Comparison of ENCODE assay signal across 2 cellular contexts in genomic region chr9:126049088-126049487, GRCh38.
TF ChIP-seq lines count a peak whose summit lies in the region.

No MANE protein-coding gene starts in this region.

TF ChIP-seq in GM23338, 12 proteins besides CTCF, POLR2A, EP300 and RAD21:
- no peak for TF ChIP-seq REST (IDR thresholded peaks at IDR 0.05; ENCODE audit: unreplicated experiment)
- no peak for TF ChIP-seq ETS1 (IDR thresholded peaks at IDR 0.05)

TF ChIP-seq in K562, 482 proteins besides CTCF, POLR2A, EP300 and RAD21:
- TF ChIP-seq CLOCK (CRISPR knock-in tag; IDR thresholded peaks at IDR 0.05; ENCODE audit: borderline replicate concordance) (no peak), RBFOX2 (IDR thresholded peaks at IDR 0.05; ENCODE audit: low read depth, low read length) (no peak), NR2F6 (CRISPR knock-in tag; IDR thresholded peaks at IDR 0.05) (no peak), PML (IDR thresholded peaks at IDR 0.05; ENCODE audit: low read length) (no peak), SOX6 (IDR thresholded peaks at IDR 0.05) (no peak), TEAD4 (IDR thresholded peaks at IDR 0.05; ENCODE audit: low read length) (no peak), TEAD4 (CRISPR knock-in tag; IDR thresholded peaks at IDR 0.05; ENCODE audit: borderline replicate concordance) (no peak), ZNF12 (CRISPR knock-in tag; IDR thresholded peaks at IDR 0.05) (no peak), E2F8 (IDR thresholded peaks at IDR 0.05; ENCODE audit: low read depth, partially characterized antibody) (no peak), FOXA3 (CRISPR knock-in tag; conservative IDR thresholded peaks at IDR 0.05 in 1 of 2, IDR thresholded peaks at IDR 0.05 in 1 of 2) (no peak), KDM5B (IDR thresholded peaks at IDR 0.05; ENCODE audit: insufficient replicate concordance, low read depth, low read length) (no peak), FOSL1 (tag; conservative IDR thresholded peaks at IDR 0.05) (no peak), HMG20A (CRISPR knock-in tag; conservative IDR thresholded peaks at IDR 0.05) (no peak), EHMT2 (IDR thresholded peaks at IDR 0.05) (no peak), MXD1 (CRISPR knock-in tag; IDR thresholded peaks at IDR 0.05; ENCODE audit: borderline replicate concordance, poor library complexity, severe bottlenecking) (no peak), CEBPG (CRISPR knock-in tag; IDR thresholded peaks at IDR 0.05) (no peak), CEBPG (tag; conservative IDR thresholded peaks at IDR 0.05 in 1 of 2, IDR thresholded peaks at IDR 0.05 in 1 of 2) (no peak)
TF ChIP-seq in K562: peak in this region for 0.
